Comparison of ENCODE assay signal across 8 cellular contexts in the genomic region with DNA sequence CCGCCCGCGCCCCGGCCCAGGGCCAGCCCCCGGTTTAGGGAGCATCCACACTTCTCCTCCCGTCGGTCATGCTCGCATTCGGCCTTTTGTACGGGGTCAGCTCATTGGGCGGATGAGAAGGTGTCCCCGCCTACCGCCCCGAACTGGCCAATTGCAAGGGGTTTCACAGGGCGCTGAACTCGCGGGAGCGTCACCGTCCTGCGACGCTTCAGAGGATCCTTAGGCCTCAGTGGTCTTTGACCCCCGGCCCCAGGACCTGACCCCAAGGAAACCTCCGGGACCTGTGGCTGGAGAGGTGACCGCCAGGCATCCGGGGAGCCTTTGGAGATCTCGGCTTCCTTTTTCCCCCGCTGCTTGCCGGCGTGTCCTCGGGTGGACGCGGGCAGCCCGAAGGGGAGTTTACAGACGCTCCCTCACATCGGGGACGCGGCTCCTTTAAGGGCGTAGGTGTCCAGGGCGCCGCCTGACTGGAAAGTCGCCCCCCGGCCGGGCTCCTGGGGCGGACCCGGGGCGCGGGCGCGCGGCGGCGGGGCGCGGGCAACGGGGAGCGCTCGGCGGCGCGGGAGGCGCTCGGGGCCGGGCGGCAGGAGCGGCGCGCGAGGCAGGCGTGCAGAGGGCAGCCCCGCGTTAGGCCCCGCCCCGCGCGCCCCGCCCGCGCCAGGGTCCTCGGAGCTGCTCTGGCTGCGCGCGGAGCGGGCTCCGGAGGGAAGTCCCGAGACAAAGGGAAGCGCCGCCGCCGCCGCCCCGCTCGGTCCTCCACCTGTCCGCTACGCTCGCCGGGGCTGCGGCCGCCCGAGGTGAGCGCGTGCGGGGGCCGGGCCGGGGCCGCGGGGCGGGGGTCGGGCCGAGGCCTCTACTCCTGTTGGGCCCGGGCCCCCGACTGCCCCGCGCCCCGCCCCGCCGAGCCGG. TPM values are rescaled to one million over a fixed set of nuclear protein-coding genes. Genes with fewer than 3 reads are reported as not detected.
A peak's percentile ranks its signal among the peaks of the same experiment; 100 is the strongest.
DNase-seq lines count a peak whose midpoint lies in the region; ATAC-seq, FAIRE-seq and TF ChIP-seq lines count a peak whose summit lies in the region.

A gene (plus strand): TSS at position 660 of the 909 bp plus-strand sequence. CDS start 4,395 bp downstream, outside the sequence.

- H3K27ac ChIP-seq in adrenal gland (peak within 1 kb of the TSS; percentile 93 to 100 (median 99)), heart left ventricle (peak within 1 kb of the TSS; percentile 95 to 100 (median 99)), transverse colon (peak within 1 kb of the TSS; percentile 96 to 99 (median 98))

- ATAC-seq in HG02852 (IDR thresholded peaks at IDR 0.05; ENCODE audit: unreplicated experiment), result peak; percentile 51
- ATAC-seq in heart left ventricle, result peak; percentile 87 to 91 (median 90)

- peak; percentile 100 for FAIRE-seq in GM12892 (lab: Jason Lieb, UNC)

- TF ChIP-seq CTCF in adrenal gland (IDR thresholded peaks at IDR 0.05) (no peak), heart left ventricle (IDR thresholded peaks at IDR 0.05) (no peak), transverse colon (IDR thresholded peaks at IDR 0.05) (no peak)

- H3K4me3 ChIP-seq in adrenal gland (peak within 1 kb of the TSS in 3 of 4 donors; percentile 56 to 92 (median 67)), heart left ventricle (peak within 1 kb of the TSS; percentile 79 to 98 (median 84)), transverse colon (peak within 1 kb of the TSS; percentile 80 to 93 (median 90))

- WGBS in adrenal gland, 4 donors, result 1% methylated on average over 57 to 116 of the region's 117 CpGs; no CpG with 5 or more reads in 1 of the 4 donors
- WGBS in heart left ventricle, 4 donors, result 0 to 2% (median 0%) methylated on average over 3 to 117 of the region's 117 CpGs
- 1% methylated on average over 36 of the region's 117 CpGs; no CpG with 5 or more reads in 1 of the 2 donors for WGBS in transverse colon (ENCODE audit: low coverage in 1 of 2), 2 donors

- H3K36me3 ChIP-seq in adrenal gland (replicated peaks in 1 of 2), result peaks cover 0 to 14% of the 10 kb centered on the region in 2 donors
- H3K36me3 ChIP-seq in heart left ventricle, result peaks cover 0 to 21% (median 5%) of the 10 kb centered on the region in 9 donors
- peaks cover 0 to under 1% (median 0%) of the 10 kb centered on the region in 4 donors for H3K36me3 ChIP-seq in transverse colon

- TF ChIP-seq EP300 in transverse colon (IDR thresholded peaks at IDR 0.05; ENCODE audit: low read depth), result no peak

- H3K27me3 ChIP-seq in adrenal gland (no peaks in the 10 kb centered on the region), heart left ventricle (no peaks in the 10 kb centered on the region), transverse colon (no peaks in the 10 kb centered on the region)

- TF ChIP-seq POLR2A in GM12892 (IDR thresholded peaks at IDR 0.05; ENCODE audit: low read depth, low read length) (peak; percentile 79; the same call in 1 of the 2 replicates), adrenal gland (IDR thresholded peaks at IDR 0.05) (peak; percentile 68 to 80), heart left ventricle (IDR thresholded peaks at IDR 0.05) (peak in 1 of 2 donors; percentile 23), transverse colon (IDR thresholded peaks at IDR 0.05) (no peak)

- no peaks in the 10 kb centered on the region for H3K9me3 ChIP-seq in adrenal gland (replicated peaks in 1 of 3)
- no peaks in the 10 kb centered on the region for H3K9me3 ChIP-seq in heart left ventricle
- no peaks in the 10 kb centered on the region for H3K9me3 ChIP-seq in transverse colon

- intact Hi-C loops in T-helper 1 cell treated with Interleukin-12 subunit alpha and Interleukin-12 subunit beta and Interleukin-4 antibody, amounts not matched to agents 30 ng/mL and 1 ng/mL, for 36 hours (cut with micrococcal nuclease), result loop anchor here (1.0 to 10.0 kb wide), 5 partner anchors 8 to 302 kb away; a partner anchor contains a TSS
- intact Hi-C loops in adrenal gland (cut with DNase I), result no loop called here
- intact Hi-C loops in heart left ventricle (cut with DNase I), result loop anchor here in 5 of 10 donors (2.0 to 10.0 kb wide), 6 partner anchors 38 to 398 kb away; a partner anchor contains a TSS
- intact Hi-C loops in transverse colon (cut with DNase I; ENCODE audit: low total_unique reads), result no loop called here

- DNase-seq in GM12892 (ENCODE audit: insufficient read length), result peak; percentile 89
- peak; percentile 92 for DNase-seq in NCI-H146 treated with DMSO at 0.1 percent for 48 hours (lab: John Stamatoyannopoulos, UW; ENCODE audit: unreplicated experiment)
- DNase-seq in adrenal gland, result peak; percentile 97 to 99 (median 98)
- DNase-seq in heart left ventricle, result peak; percentile 97 to 99 (median 97)
- DNase-seq in pons (ENCODE audit: low spot score), result peak; percentile 97
- DNase-seq in transverse colon, result peak; percentile 97

- in situ Hi-C loops in transverse colon (cut with MboI; ENCODE audit: low pct_ligation_motif_present in 1 of 4, low pct_unique_long_range_greater_than_20kb in 1 of 4, low sequenced_read_pairs in 3 of 4), result no loop called here

- H3K4me1 ChIP-seq in adrenal gland (replicated peaks in 1 of 2), result peaks cover 28 to 32% of the 10 kb centered on the region in 2 donors
- H3K4me1 ChIP-seq in heart left ventricle, result peaks cover 8 to 43% (median 36%) of the 10 kb centered on the region in 12 donors
- peaks cover 21 to 32% (median 30%) of the 10 kb centered on the region in 4 donors for H3K4me1 ChIP-seq in transverse colon

RNA-seq across cellular contexts. Expression of the gene that starts here (rescaled TPM):
- polyA plus RNA-seq in GM12892 (2012; ENCODE audit: missing spikeins), result 148 TPM
- 217 and 224 TPM in 2 replicates for total RNA-seq in T-helper 1 cell treated with Interleukin-12 subunit alpha and Interleukin-12 subunit beta and Interleukin-4 antibody, amounts not matched to agents 30 ng/mL and 1 ng/mL, for 36 hours
- total RNA-seq in adrenal gland (100 to 1,000 TPM in 4 of 8 donors, 10 to 100 TPM in 4; 54.6 to 142 (median 105) TPM), heart left ventricle (100 to 1,000 TPM in 2 of 9 donors, 10 to 100 TPM in 7; 59.3 to 105 (median 85.9) TPM), transverse colon (100 to 1,000 TPM in 1 of 4 donors, 10 to 100 TPM in 3; 55.4 to 110 (median 58.5) TPM)
- polyA plus RNA-seq in adrenal gland (100 to 1,000 TPM in 1 of 3 donors, 10 to 100 TPM in 2; 61.9 to 203 (median 70.1) TPM), heart left ventricle (10 to 100 TPM; 67.2 to 73.4 TPM)

Comparison
In these comparisons a context has a peak if more than half of its experiments do, and no peak if none do; other contexts are left out.
1. Peak in every context shown above with its lines: DNase-seq, ATAC-seq, H3K4me3 ChIP-seq and H3K27ac ChIP-seq.